In the genomic region with DNA sequence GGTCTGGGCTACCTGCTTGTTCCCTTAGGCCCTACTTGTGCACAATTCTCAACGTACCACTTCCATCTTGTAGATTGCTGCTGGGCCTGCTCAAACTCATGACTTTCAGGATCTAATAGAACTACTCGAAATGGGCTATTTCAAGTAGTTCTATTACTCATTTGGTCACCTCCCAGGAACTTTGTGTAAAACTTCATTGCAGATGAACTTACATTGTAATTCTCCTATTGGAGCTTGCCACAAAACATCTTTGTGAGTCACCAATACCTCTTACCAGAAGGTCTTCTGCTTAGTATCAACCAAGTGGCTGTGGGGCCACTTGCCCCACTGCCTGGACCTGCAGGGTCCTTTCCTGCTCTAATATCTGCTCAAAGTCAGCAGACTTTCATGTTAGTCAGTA, we compare ENCODE assay signal across 7 cellular contexts.
"Had no signal": no experiment of that assay in that cellular context is flagged by ENCODE, and none has a peak within 500 bp of the region (broad histone marks: within the 10 kb centered on the region; RNA-seq: fewer than 3 reads in every experiment).

No MANE protein-coding gene starts in this region.

- DNase-seq: activated effector memory CD4-positive, alpha-beta T cell treated with Interleukin-2 at 50 U/mL for 16 hours; activated T-cell treated with anti-CD3 and anti-CD28 coated beads, Interleukin-2, amount 50 U/mL, for 24 hours; ovary; tibial artery had no signal

- H3K4me3 ChIP-seq: esophagus muscularis mucosa, hepatocyte, ovary, tibial artery, vagina had no signal

- H3K4me1 ChIP-seq: esophagus muscularis mucosa, tibial artery, vagina had no signal

- H3K36me3 ChIP-seq: esophagus muscularis mucosa, ovary, tibial artery, vagina had no signal

- H3K9me3 ChIP-seq: esophagus muscularis mucosa, ovary, tibial artery, vagina had no signal

- H3K27me3 ChIP-seq: esophagus muscularis mucosa, hepatocyte, ovary, tibial artery, vagina had no signal
